ENCODE assay signal across 11 cellular contexts in the genomic region with DNA sequence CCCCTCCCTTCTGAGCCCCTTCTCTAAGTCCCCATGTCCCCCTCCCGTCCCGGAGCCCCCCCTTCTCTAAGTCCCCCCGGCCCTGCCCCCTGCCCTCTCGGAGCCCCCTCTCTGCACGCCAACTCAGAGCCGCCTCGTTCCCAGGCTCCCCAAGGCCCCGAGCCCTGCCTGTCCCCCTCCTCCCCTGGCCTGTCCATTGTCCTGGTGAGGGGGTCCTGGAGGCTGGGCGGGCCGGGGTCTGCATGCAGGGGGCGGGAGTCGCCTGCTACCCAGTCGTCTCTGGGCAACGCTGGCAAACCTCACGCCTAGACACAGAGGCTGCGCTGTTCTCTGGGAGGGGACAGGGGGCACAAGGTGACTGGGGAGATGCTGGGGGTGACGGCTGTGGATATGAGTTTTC. TPM values are rescaled to one million over a fixed set of nuclear protein-coding genes. Genes with fewer than 3 reads are reported as not detected.
A peak's percentile ranks its signal among the peaks of the same experiment; 100 is the strongest.
DNase-seq lines count a peak whose midpoint lies in the region; ATAC-seq and TF ChIP-seq lines count a peak whose summit lies in the region.
"Had no signal": no experiment of that assay in that cellular context is flagged by ENCODE, and none has a peak within 500 bp of the region (broad histone marks: within the 10 kb centered on the region; RNA-seq: fewer than 3 reads in every experiment).

No MANE protein-coding gene starts in this region.

- H3K9me3 Mint-ChIP-seq in nephron: no peaks in the 10 kb centered on the region

- TF ChIP-seq RAD21 in IMR-90 (IDR thresholded peaks at IDR 0.05; ENCODE audit: low read length): no peak

- H3K36me3 Mint-ChIP-seq in nephron (ENCODE audit: low read depth): no peaks in the 10 kb centered on the region

- no peak for TF ChIP-seq CTCF in IMR-90 (conservative IDR thresholded peaks at IDR 0.05; ENCODE audit: low read depth, low read length)
- TF ChIP-seq CTCF in nephron (IDR thresholded peaks at IDR 0.05; ENCODE audit: unreplicated experiment in 3 of 3): no peak

- no peak overlapping the region for H4K5ac ChIP-seq in IMR-90 (ENCODE audit: low read depth, low read length)

- H3K4me1 Mint-ChIP-seq in nephron: peaks cover 10% of the 10 kb centered on the region

- dilution Hi-C loops in IMR-90 (cut with HindIII; ENCODE audit: low sequenced_read_pairs, unreplicated experiment): no loop called here

- H2BK5ac ChIP-seq in IMR-90 (ENCODE audit: low read depth, low read length, poor library complexity, severe bottlenecking): no peak overlapping the region

- H3K4me3 ChIP-seq in IMR-90 (ENCODE audit: insufficient read depth, low read depth, low read length) (no peak overlapping the region), ectodermal cell (ENCODE audit: insufficient read depth, low read depth, low read length) (peak overlapping the region; percentile 35)
- H3K4me3 ChIP-seq: body of pancreas had no signal

- H2BK20ac ChIP-seq in IMR-90 (ENCODE audit: low read depth, low read length): no peak overlapping the region

- H3K9me1 ChIP-seq in IMR-90 (ENCODE audit: insufficient read depth, low read length): no peaks in the 10 kb centered on the region

- no peak overlapping the region for H3K4ac ChIP-seq in IMR-90 (ENCODE audit: low read depth, low read length)

- peak; percentile 38 for DNase-seq in D341Med (ENCODE audit: low spot score)
- no peak for DNase-seq in IMR-90
- DNase-seq in UCSD-AML1 (lab: John Stamatoyannopoulos, UW; ENCODE audit: unreplicated experiment): no peak
- DNase-seq in NCI-H2196 treated with DMSO at 0.1 percent for 48 hours (lab: John Stamatoyannopoulos, UW; ENCODE audit: unreplicated experiment): no peak
- DNase-seq: body of pancreas; effector CD4-positive, alpha-beta T cell; SHP77 had no signal

- no TSS peak for BruUV-seq in IMR-90 (replicated peaks; lab: Mats Ljungman, UMichigan)

- no peak overlapping the region for H3K9ac ChIP-seq in IMR-90 (ENCODE audit: low read depth, low read length)

- no peak overlapping the region for H2AK5ac ChIP-seq in IMR-90 (ENCODE audit: low read depth, low read length)

- no peak overlapping the region for H4K8ac ChIP-seq in IMR-90 (ENCODE audit: low read depth in 2 of 2, low read length in 2 of 2)

- no peak overlapping the region for H4K91ac ChIP-seq in IMR-90 (ENCODE audit: insufficient read depth, low read depth, low read length)

- no peak overlapping the region for H3K18ac ChIP-seq in IMR-90 (ENCODE audit: low read depth, low read length)

- POLR2A ChIA-PET in IMR-90 (lab: Charles Lee; ENCODE audit: unreplicated experiment): no interaction called here

- no peak overlapping the region for H2BK120ac ChIP-seq in IMR-90 (ENCODE audit: low read depth, low read length)

- intact Hi-C loops in IMR-90 (cut with micrococcal nuclease): no loop called here

- no peak overlapping the region for H3K4me2 ChIP-seq in IMR-90 (ENCODE audit: low read depth, low read length)

- no peak overlapping the region for H3K56ac ChIP-seq in IMR-90 (ENCODE audit: extremely low read depth, insufficient read depth, low read length)

- H3K14ac ChIP-seq in IMR-90 (replicated peaks; ENCODE audit: low read depth, low read length): no peak overlapping the region

- H3K79me1 ChIP-seq in IMR-90 (ENCODE audit: low read depth in 1 of 2, low read length in 2 of 2): no peaks in the 10 kb centered on the region

- no peak overlapping the region for H3K27ac Mint-ChIP-seq in nephron

- H2AK9ac ChIP-seq in IMR-90 (replicated peaks; ENCODE audit: low read depth, low read length, poor library complexity): no peak overlapping the region

- no CpG with 5 or more reads among the region's 17 CpGs for WGBS in IMR-90 (ENCODE audit: extremely low coverage in 2 of 2, insufficient read length in 1 of 2), 2 experiments
- WGBS in ectodermal cell, 2 experiments: 12 to 15% methylated on average over 14 of the region's 17 CpGs

- H3K23ac ChIP-seq in IMR-90 (ENCODE audit: low read depth, low read length): no peak overlapping the region

- H3K36me3 ChIP-seq in IMR-90 (ENCODE audit: control insufficient read depth, insufficient read depth, low read length) (no peaks in the 10 kb centered on the region), ectodermal cell (ENCODE audit: control insufficient read depth, insufficient read depth, low read length) (no peaks in the 10 kb centered on the region)

- no peak for TF ChIP-seq POLR2A in IMR-90 (IDR thresholded peaks at IDR 0.05; ENCODE audit: low read depth, low read length)

- CTCF ChIA-PET in IMR-90 (lab: Yijun Ruan, JAX): no interaction called here

- no peak for ATAC-seq in IMR-90 (ENCODE audit: low read depth)
- no peak for ATAC-seq in HG03460 (IDR thresholded peaks at IDR 0.05; ENCODE audit: unreplicated experiment)
- no peak for ATAC-seq in HG03520 (IDR thresholded peaks at IDR 0.05; ENCODE audit: unreplicated experiment)
- ATAC-seq: body of pancreas had no signal

- H4K20me1 ChIP-seq in IMR-90 (ENCODE audit: insufficient read depth, low read length): no peaks in the 10 kb centered on the region

- H3K4me3 Mint-ChIP-seq in nephron: peak overlapping the region; percentile 52 to 71 (median 69)

- H3K4me1 ChIP-seq in IMR-90 (ENCODE audit: control insufficient read depth, insufficient read depth, low read length) (peaks cover 3% of the 10 kb centered on the region; the same call in 1 of the 2 replicates), ectodermal cell (ENCODE audit: control insufficient read depth, insufficient read depth, low read length) (no peaks in the 10 kb centered on the region)

- H2BK15ac ChIP-seq in IMR-90 (ENCODE audit: low read depth, low read length): no peak overlapping the region

- peak overlapping the region; percentile 87 for H2AFZ ChIP-seq in IMR-90 (replicated peaks; ENCODE audit: low read length, poor library complexity)

- in situ Hi-C loops in IMR-90 (cut with MboI; ENCODE audit: low sequenced_read_pairs): no loop called here

- H3K27me3 ChIP-seq in IMR-90 (ENCODE audit: control insufficient read depth, insufficient read depth, low read length) (peaks cover 34% of the 10 kb centered on the region), ectodermal cell (ENCODE audit: control insufficient read depth, insufficient read depth, low read length, poor library complexity, severe bottlenecking) (peaks cover 16% of the 10 kb centered on the region)

- H3K9me3 ChIP-seq in IMR-90 (ENCODE audit: control insufficient read depth, insufficient read depth, low read length) (no peaks in the 10 kb centered on the region), ectodermal cell (ENCODE audit: control insufficient read depth, low read length) (no peaks in the 10 kb centered on the region)
- H3K9me3 ChIP-seq: body of pancreas had no signal

- peaks cover 35% of the 10 kb centered on the region for H3K27me3 Mint-ChIP-seq in nephron (ENCODE audit: low read depth)

- H3K27ac ChIP-seq in IMR-90 (ENCODE audit: insufficient read depth, low read length): no peak overlapping the region
- peak overlapping the region; percentile 55 for H3K27ac ChIP-seq in ectodermal cell (ENCODE audit: insufficient read depth, low read depth, low read length, poor library complexity, severe bottlenecking)
- H3K27ac ChIP-seq: body of pancreas had no signal

TF ChIP-seq in IMR-90, 13 proteins besides CTCF, POLR2A, EP300 and RAD21:
- no peak for TF ChIP-seq RCOR1 (IDR thresholded peaks at IDR 0.05; ENCODE audit: insufficient replicate concordance, low read length)

RNA-seq across cellular contexts. Expression of a gene that starts 39.2 kb away (rescaled TPM):
- total RNA-seq in IMR-90 (2012; rRNA removed): 0.18 and 0.28 TPM in 2 replicates
- polyA plus RNA-seq in IMR-90 (2012; rRNA removed): 0.72 and 0.73 TPM in 2 replicates
- 0.63 and 1.6 TPM in 2 replicates for polyA plus RNA-seq in IMR-90 (2012; cell fraction: cytosol; rRNA removed)
- 0.31 and 0.55 TPM in 2 replicates for polyA plus RNA-seq in IMR-90 (2012; cell fraction: nucleus; rRNA removed; ENCODE audit: low replicate concordance)
- polyA plus RNA-seq in ectodermal cell (2013, experiment 1 of 4): 47.5 TPM
- polyA plus RNA-seq in ectodermal cell (2013, experiment 2 of 4): 63.6 TPM
- 46.6 TPM for polyA plus RNA-seq in ectodermal cell (2013, experiment 3 of 4)
- 49.2 TPM for polyA plus RNA-seq in ectodermal cell (2013, experiment 4 of 4)

RNA-seq across cellular contexts. Expression of a gene that starts 40.6 kb away (rescaled TPM):
- total RNA-seq in IMR-90 (2012; rRNA removed): 2.5 and 3.1 TPM in 2 replicates
- polyA plus RNA-seq in IMR-90 (2012; rRNA removed): 6.0 TPM in 2 replicates
- 5.1 and 7.1 TPM in 2 replicates for polyA plus RNA-seq in IMR-90 (2012; cell fraction: cytosol; rRNA removed)
- polyA plus RNA-seq in IMR-90 (2012; cell fraction: nucleus; rRNA removed; ENCODE audit: low replicate concordance): 2.3 and 2.9 TPM in 2 replicates
- polyA plus RNA-seq in ectodermal cell (2013, experiment 1 of 4): 10.1 TPM
- polyA plus RNA-seq in ectodermal cell (2013, experiment 2 of 4): 8.7 TPM
- 9.0 TPM for polyA plus RNA-seq in ectodermal cell (2013, experiment 3 of 4)
- 10.5 TPM for polyA plus RNA-seq in ectodermal cell (2013, experiment 4 of 4)

RNA-seq across cellular contexts. Expression of a gene that starts 58.9 kb away (rescaled TPM):
- total RNA-seq in IMR-90 (2012; rRNA removed): not detected in 2 replicates
- polyA plus RNA-seq in IMR-90 (2012; rRNA removed): 0.03 TPM in 1 of 2 replicates, not detected in the other
- polyA plus RNA-seq in IMR-90 (2012; cell fraction: cytosol; rRNA removed): 0.01 and 0.07 TPM in 2 replicates
- polyA plus RNA-seq in IMR-90 (2012; cell fraction: nucleus; rRNA removed; ENCODE audit: low replicate concordance): not detected in 2 replicates
- 0.13 TPM for polyA plus RNA-seq in ectodermal cell (2013, experiment 1 of 4)
- 0.05 TPM for polyA plus RNA-seq in ectodermal cell (2013, experiment 2 of 4)
- 0.16 TPM for polyA plus RNA-seq in ectodermal cell (2013, experiment 3 of 4)
- not detected for polyA plus RNA-seq in ectodermal cell (2013, experiment 4 of 4)
